ENCODE assay signal across 26 cellular contexts in the genomic region with DNA sequence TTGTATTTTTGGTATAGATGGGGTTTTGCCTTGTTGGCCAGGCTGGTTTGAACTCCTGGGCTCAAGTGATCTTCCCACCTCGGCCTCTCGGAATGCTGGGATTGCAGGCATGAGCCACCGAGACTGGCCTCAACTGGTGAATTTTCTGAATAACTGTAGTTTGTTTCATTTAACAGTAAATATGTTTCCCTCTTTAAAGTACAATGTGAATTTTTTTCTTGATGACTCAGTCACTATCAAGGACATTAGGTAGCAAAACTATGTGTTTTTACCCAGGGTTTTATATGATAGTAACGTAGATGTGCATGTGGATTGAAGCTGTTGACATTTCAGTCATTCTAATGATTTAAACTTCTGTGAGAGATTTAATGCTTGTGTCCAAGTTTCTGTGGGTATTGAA. TPM values are rescaled to one million over a fixed set of nuclear protein-coding genes. Genes with fewer than 3 reads are reported as not detected.
DNase-seq lines count a peak whose midpoint lies in the region; ATAC-seq and TF ChIP-seq lines count a peak whose summit lies in the region.
"Had no signal": no experiment of that assay in that cellular context is flagged by ENCODE, and none has a peak within 500 bp of the region (broad histone marks: within the 10 kb centered on the region; RNA-seq: fewer than 3 reads in every experiment).

No MANE protein-coding gene starts in this region.

- peaks cover 14% of the 10 kb centered on the region for H3K4me1 ChIP-seq in testis
- H3K4me1 ChIP-seq: HAP-1, SJCRH30 had no signal

- peak overlapping the region; percentile 11 for H3K27ac Mint-ChIP-seq in activated T-cell treated with anti-CD3 and anti-CD28 coated beads, Interleukin-2, amount 50 U/mL, for 24 hours
- peak overlapping the region; percentile 8 for H3K27ac Mint-ChIP-seq in T-helper 17 cell
- H3K27ac Mint-ChIP-seq in effector memory CD8-positive, alpha-beta T cell = peak overlapping the region; percentile 28 to 66

- H3K9me3 ChIP-seq in T-helper 17 cell (ENCODE audit: control insufficient read depth, low read length, poor library complexity, severe bottlenecking) (no peaks in the 10 kb centered on the region), testis (no peaks in the 10 kb centered on the region)
- H3K9me3 ChIP-seq: HAP-1, SJCRH30 had no signal

- no peaks in the 10 kb centered on the region for H3K27me3 ChIP-seq in testis
- H3K27me3 ChIP-seq: SJCRH30 had no signal

- H3K27ac ChIP-seq in testis = peak overlapping the region; percentile 62 to 86
- H3K27ac ChIP-seq: 22Rv1, HL-60, SJCRH30 had no signal

- no peak overlapping the region for H3K4me3 Mint-ChIP-seq in activated T-cell treated with anti-CD3 and anti-CD28 coated beads, Interleukin-2, amount 50 U/mL, for 24 hours
- no peak overlapping the region for H3K4me3 Mint-ChIP-seq in T-helper 17 cell
- no peak overlapping the region for H3K4me3 Mint-ChIP-seq in effector memory CD8-positive, alpha-beta T cell
- H3K4me3 Mint-ChIP-seq: CD8-positive, alpha-beta T cell had no signal

- TF ChIP-seq POLR2A in testis (IDR thresholded peaks at IDR 0.05) = no peak

- no peak for DNase-seq in activated T-cell treated with anti-CD3 and anti-CD28 coated beads, Interleukin-2, amount 50 U/mL, for 24 hours
- DNase-seq in activated T-cell treated with anti-CD3 and anti-CD28 coated beads, Interleukin-2, amount 50 U/mL, for 1 hour = no peak
- DNase-seq in T-helper 17 cell (no peak), testis (no peak), RKO (ENCODE audit: low spot score) (no peak), hepatic stellate cell (ENCODE audit: low spot score) (no peak)
- no peak for DNase-seq in effector memory CD8-positive, alpha-beta T cell
- no peak for DNase-seq in activated CD8-positive, alpha-beta memory T cell treated with anti-CD3 and anti-CD28 coated beads, Interleukin-2, amount 50 U/mL, for 48 hours
- DNase-seq: ACHN; C1 segment of cervical spinal cord; CD8-positive, alpha-beta T cell; DMS153; GDM1; KBM-7; NCI-H1092 treated with DMSO at 0.1 percent for 48 hours; NCI-H1436 treated with DMSO at 0.1 percent for 48 hours; NCI-H2029; NCI-H2227 treated with DMSO at 0.1 percent for 48 hours; NCI-H510A; NCI-H748 treated with DMSO at 0.1 percent for 48 hours; SJCRH30 had no signal

- intact Hi-C loops in testis (cut with DNase I; ENCODE audit: low total_unique reads) = no loop called here

- no peak overlapping the region for H3K4me3 ChIP-seq in testis
- H3K4me3 ChIP-seq: HAP-1, SJCRH30 had no signal

- no peak for ATAC-seq in T-helper 17 cell
- no peak for ATAC-seq in effector memory CD8-positive, alpha-beta T cell (replicated peaks)
- ATAC-seq: CD8-positive, alpha-beta T cell; HepG2; Panc1 had no signal

- WGBS in testis, 2 donors = 74 to 81% methylated on average over 4 of the region's 4 CpGs

- peaks cover 77% of the 10 kb centered on the region for H3K36me3 Mint-ChIP-seq in activated T-cell treated with anti-CD3 and anti-CD28 coated beads, Interleukin-2, amount 50 U/mL, for 24 hours (ENCODE audit: low read depth)
- peaks cover 2% of the 10 kb centered on the region for H3K36me3 Mint-ChIP-seq in T-helper 17 cell (ENCODE audit: low read depth)
- H3K36me3 Mint-ChIP-seq in effector memory CD8-positive, alpha-beta T cell (ENCODE audit: insufficient read depth) = peaks cover 72% of the 10 kb centered on the region

- H3K36me3 ChIP-seq in testis (ENCODE audit: low read depth, missing control alignments) = no peaks in the 10 kb centered on the region

- no peaks in the 10 kb centered on the region for H3K9me3 Mint-ChIP-seq in activated T-cell treated with anti-CD3 and anti-CD28 coated beads, Interleukin-2, amount 50 U/mL, for 24 hours
- no peaks in the 10 kb centered on the region for H3K9me3 Mint-ChIP-seq in effector memory CD8-positive, alpha-beta T cell
- H3K9me3 Mint-ChIP-seq: CD8-positive, alpha-beta T cell had no signal

- no peaks in the 10 kb centered on the region for H3K4me1 Mint-ChIP-seq in activated T-cell treated with anti-CD3 and anti-CD28 coated beads, Interleukin-2, amount 50 U/mL, for 24 hours (ENCODE audit: low read depth)
- peaks cover 11% of the 10 kb centered on the region for H3K4me1 Mint-ChIP-seq in T-helper 17 cell
- peaks cover 1 to 3% of the 10 kb centered on the region in 2 donors for H3K4me1 Mint-ChIP-seq in effector memory CD8-positive, alpha-beta T cell (ENCODE audit: low read depth in 2 of 2)

- no peak for TF ChIP-seq CTCF in testis (IDR thresholded peaks at IDR 0.05)

- H3K27me3 Mint-ChIP-seq in activated T-cell treated with anti-CD3 and anti-CD28 coated beads, Interleukin-2, amount 50 U/mL, for 24 hours = no peaks in the 10 kb centered on the region
- H3K27me3 Mint-ChIP-seq in T-helper 17 cell = no peaks in the 10 kb centered on the region
- no peaks in the 10 kb centered on the region for H3K27me3 Mint-ChIP-seq in effector memory CD8-positive, alpha-beta T cell

RNA-seq across cellular contexts. Expression of a gene that starts 40.2 kb away (rescaled TPM):
- total RNA-seq in T-helper 17 cell = 10 to 100 TPM; 30.2 to 34.6 TPM
- 100 to 1,000 TPM; 156 to 159 TPM for total RNA-seq in testis
- 76.2 TPM for polyA plus RNA-seq in testis (ENCODE audit: insufficient read depth, low read depth, low replicate concordance)

Comparison
In these comparisons a context has a peak if more than half of its experiments do, and no peak if none do; other contexts are left out.
1. RNA of a gene that starts 40.2 kb away (total RNA-seq): 156 to 159 TPM in testis; 30.2 to 34.6 TPM in T-helper 17 cell; every median in the first group is over 4 times any median in the second.
2. Peak in every context shown above with its lines, with median percentiles within 50 percentile points of each other: H3K27ac Mint-ChIP-seq.